In genomic region chr21:23936224-23936623, GRCh38 we compare ENCODE assay signal across 10 cellular contexts.
A peak's percentile ranks its signal among the peaks of the same experiment; 100 is the strongest.
DNase-seq lines count a peak whose midpoint lies in the region; ATAC-seq and TF ChIP-seq lines count a peak whose summit lies in the region.
"Had no signal": no experiment of that assay in that cellular context is flagged by ENCODE, and none has a peak within 500 bp of the region (broad histone marks: within the 10 kb centered on the region; RNA-seq: fewer than 3 reads in every experiment).

No MANE protein-coding gene starts in this region.

- no peaks in the 10 kb centered on the region for H3K9me2 ChIP-seq in GM23338 (ENCODE audit: insufficient read depth)

- H3K4me1 ChIP-seq in GM23338 (ENCODE audit: insufficient read depth) = no peaks in the 10 kb centered on the region

- DNase-seq in GM23338 (ENCODE audit: low spot score) = peak; percentile 44
- DNase-seq in RKO (ENCODE audit: low spot score) = peak; percentile 40
- peak; percentile 25 for DNase-seq in fibroblast of the aortic adventitia (ENCODE audit: low read depth)
- DNase-seq in middle frontal gyrus (ENCODE audit: extremely low spot score, low spot score) = no peak
- no peak for DNase-seq in activated naive CD4-positive, alpha-beta T cell treated with anti-CD3 and anti-CD28 coated beads, Interleukin-2, amount 50 U/mL, for 16 hours
- DNase-seq: trophoblast cell had no signal

- no peaks in the 10 kb centered on the region for H3K4me1 Mint-ChIP-seq in GM23338

- H3K36me3 Mint-ChIP-seq in GM23338 (ENCODE audit: low read depth) = peaks cover 16% of the 10 kb centered on the region; the same call in 1 of the 3 replicates
- H3K36me3 Mint-ChIP-seq: activated naive CD8-positive, alpha-beta T cell had no signal

- no peak overlapping the region for H3K4me3 ChIP-seq in GM23338
- no peak overlapping the region for H3K4me3 ChIP-seq in fibroblast of the aortic adventitia (ENCODE audit: low read depth, low read length)

- H3K27ac ChIP-seq in C4-2B (no peak overlapping the region), GM23338 (ENCODE audit: low read depth) (no peak overlapping the region)

- ATAC-seq in GM23338 (no peak), GM18502 (IDR thresholded peaks at IDR 0.05; ENCODE audit: poor library complexity, unreplicated experiment) (no peak), GM19328 (IDR thresholded peaks at IDR 0.05; ENCODE audit: unreplicated experiment) (no peak)

- no peak overlapping the region for H3K4me2 ChIP-seq in GM23338

- peaks cover 1% of the 10 kb centered on the region for H3K27me3 Mint-ChIP-seq in GM23338 (ENCODE audit: insufficient read depth, low read depth, poor library complexity)

- H3K27ac Mint-ChIP-seq in GM23338 = no peak overlapping the region
- H3K27ac Mint-ChIP-seq: activated naive CD8-positive, alpha-beta T cell had no signal

- H3K9me3 Mint-ChIP-seq in GM23338 = peaks cover 81% of the 10 kb centered on the region

- no peaks in the 10 kb centered on the region for H3F3A ChIP-seq in GM23338 (replicated peaks; ENCODE audit: low read depth)

- no peaks in the 10 kb centered on the region for H3K27me3 ChIP-seq in GM23338 (ENCODE audit: insufficient read depth)

- H3K4me3 Mint-ChIP-seq in GM23338 = no peak overlapping the region
- H3K4me3 Mint-ChIP-seq: activated naive CD8-positive, alpha-beta T cell had no signal

- TF ChIP-seq CTCF in C4-2B (conservative IDR thresholded peaks at IDR 0.05) (peak; percentile 63), GM23338 (conservative IDR thresholded peaks at IDR 0.05; ENCODE audit: low read depth in 2 of 2) (peak; percentile 49 to 53), fibroblast of the aortic adventitia (IDR thresholded peaks at IDR 0.05; ENCODE audit: insufficient read depth, low read length) (peak; percentile 46)

- no peaks in the 10 kb centered on the region for H4K20me1 ChIP-seq in GM23338 (replicated peaks; ENCODE audit: insufficient read depth)

- H3K79me2 ChIP-seq in GM23338 (replicated peaks; ENCODE audit: insufficient read depth) = no peaks in the 10 kb centered on the region

- no peak overlapping the region for H2AFZ ChIP-seq in GM23338

- H3K36me3 ChIP-seq in GM23338 (ENCODE audit: insufficient read depth) = no peaks in the 10 kb centered on the region

TF ChIP-seq in GM23338, 12 proteins besides CTCF, POLR2A, EP300 and RAD21:
- TF ChIP-seq JUNB (IDR thresholded peaks at IDR 0.05; ENCODE audit: unreplicated experiment) (no peak), ETS1 (IDR thresholded peaks at IDR 0.05) (no peak), POLR2AphosphoS5 (IDR thresholded peaks at IDR 0.05; ENCODE audit: low read depth) (no peak), ZNF331 (CRISPR knock-in tag; IDR thresholded peaks at IDR 0.05; ENCODE audit: low read depth) (no peak), STAT1 (IDR thresholded peaks at IDR 0.05; ENCODE audit: unreplicated experiment) (no peak), EZH2 (IDR thresholded peaks at IDR 0.05; ENCODE audit: low read depth, unreplicated experiment) (no peak), CREB1 (CRISPR knock-in tag; IDR thresholded peaks at IDR 0.05; ENCODE audit: low read depth) (no peak), NANOG (IDR thresholded peaks at IDR 0.05; ENCODE audit: borderline replicate concordance) (no peak), ZNF114 (CRISPR knock-in tag; IDR thresholded peaks at IDR 0.05) (no peak), ZNF462 (CRISPR knock-in tag; IDR thresholded peaks at IDR 0.05) (no peak), EZH2phosphoT487 (IDR thresholded peaks at IDR 0.05; ENCODE audit: unreplicated experiment) (no peak), REST (IDR thresholded peaks at IDR 0.05; ENCODE audit: unreplicated experiment) (no peak)

Comparison
In these comparisons a context has a peak if more than half of its experiments do, and no peak if none do; other contexts are left out.
1. DNase-seq: peak in GM23338 (single experiment), RKO (single experiment) and fibroblast of the aortic adventitia (single experiment); none in middle frontal gyrus (single experiment) and activated naive CD4-positive, alpha-beta T cell treated with anti-CD3 and anti-CD28 coated beads, Interleukin-2, amount 50 U/mL, for 16 hours (single experiment).
2. Peak in every context shown above with its lines, with median percentiles within 50 percentile points of each other: CTCF ChIP-seq.